Comparison of ENCODE assay signal across 1 cellular context in genomic region chr9:136629879-136630661, GRCh38.
A peak's percentile ranks its signal among the peaks of the same experiment; 100 is the strongest.
TF ChIP-seq lines count a peak whose summit lies in the region.

No MANE protein-coding gene starts in this region.

TF ChIP-seq in HepG2, 621 proteins besides CTCF, POLR2A, EP300 and RAD21 (continued from another document and continues in another):
- TF ChIP-seq ZNF550 (CRISPR knock-in tag; IDR thresholded peaks at IDR 0.05; ENCODE audit: borderline replicate concordance), result no peak
- no peak for TF ChIP-seq MYC (CRISPR knock-in tag; IDR thresholded peaks at IDR 0.05; ENCODE audit: borderline replicate concordance)
- TF ChIP-seq ZBTB4 (CRISPR knock-in tag; IDR thresholded peaks at IDR 0.05; ENCODE audit: borderline replicate concordance), result no peak
- no peak for TF ChIP-seq HMG20A (CRISPR knock-in tag; IDR thresholded peaks at IDR 0.05; ENCODE audit: borderline replicate concordance)
- TF ChIP-seq TAF1 (CRISPR knock-in tag; IDR thresholded peaks at IDR 0.05), result no peak
- no peak for TF ChIP-seq MED13 (CRISPR knock-in tag; IDR thresholded peaks at IDR 0.05)
- no peak for TF ChIP-seq ETV6 (CRISPR knock-in tag; conservative IDR thresholded peaks at IDR 0.05)
- no peak for TF ChIP-seq TERF1 (CRISPR knock-in tag; IDR thresholded peaks at IDR 0.05)
- no peak for TF ChIP-seq HNF1A (IDR thresholded peaks at IDR 0.05; ENCODE audit: low read depth)
- 0 out of 2 replicates have a peak, but pooled peaks have one; percentile 26 for TF ChIP-seq HNF1A (CRISPR knock-in tag; IDR thresholded peaks at IDR 0.05; ENCODE audit: borderline replicate concordance)
- no peak for TF ChIP-seq REST (IDR thresholded peaks at IDR 0.05; ENCODE audit: borderline replicate concordance in 1 of 2, low read depth in 1 of 2, low read length in 2 of 2)
- TF ChIP-seq TFAP4 (IDR thresholded peaks at IDR 0.05; ENCODE audit: borderline replicate concordance, low read depth), result no peak
- TF ChIP-seq ZSCAN25 (CRISPR knock-in tag; IDR thresholded peaks at IDR 0.05), result peak; percentile 79
- TF ChIP-seq BCL6 (CRISPR knock-in tag; IDR thresholded peaks at IDR 0.05), result no peak
- TF ChIP-seq ZNF687 (CRISPR knock-in tag; IDR thresholded peaks at IDR 0.05), result peak; percentile 20; the same call in 1 of the 2 replicates
- no peak for TF ChIP-seq ELF4 (CRISPR knock-in tag; IDR thresholded peaks at IDR 0.05; ENCODE audit: borderline replicate concordance)
- no peak for TF ChIP-seq SP5 (CRISPR knock-in tag; IDR thresholded peaks at IDR 0.05; ENCODE audit: borderline replicate concordance, low read depth)
- TF ChIP-seq ZNF891 (CRISPR knock-in tag; IDR thresholded peaks at IDR 0.05), result 0 out of 2 replicates have a peak, but pooled peaks have one; percentile 27
- TF ChIP-seq ZBTB3 (CRISPR knock-in tag; IDR thresholded peaks at IDR 0.05; ENCODE audit: borderline replicate concordance, low read depth), result no peak
- no peak for TF ChIP-seq RAD51 (IDR thresholded peaks at IDR 0.05; ENCODE audit: borderline replicate concordance)
- peak in 1 of 2 experiments; percentile 45; a peak in 1 of 4 replicates for TF ChIP-seq HMGXB4 (CRISPR knock-in tag; IDR thresholded peaks at IDR 0.05; ENCODE audit: borderline replicate concordance in 1 of 2, low read depth in 1 of 2)
- TF ChIP-seq KDM4B (CRISPR knock-in tag; IDR thresholded peaks at IDR 0.05), result no peak
- no peak for TF ChIP-seq KLF15 (CRISPR knock-in tag; IDR thresholded peaks at IDR 0.05; ENCODE audit: borderline replicate concordance)
- no peak for TF ChIP-seq ZNF747 (CRISPR knock-in tag; IDR thresholded peaks at IDR 0.05; ENCODE audit: borderline replicate concordance)
- no peak for TF ChIP-seq ZNF24 (IDR thresholded peaks at IDR 0.05)
- TF ChIP-seq FOXP4 (CRISPR knock-in tag; IDR thresholded peaks at IDR 0.05), result no peak
- no peak for TF ChIP-seq HOMEZ (CRISPR knock-in tag; IDR thresholded peaks at IDR 0.05; ENCODE audit: low read depth)
- peak; percentile 88 for TF ChIP-seq STAG1 (CRISPR knock-in tag; IDR thresholded peaks at IDR 0.05)
- TF ChIP-seq ZNF772 (CRISPR knock-in tag; IDR thresholded peaks at IDR 0.05), result no peak
- no peak for TF ChIP-seq NR2C2 (CRISPR knock-in tag; IDR thresholded peaks at IDR 0.05; ENCODE audit: borderline replicate concordance)
- no peak for TF ChIP-seq CHCHD3 (CRISPR knock-in tag; IDR thresholded peaks at IDR 0.05)
- no peak for TF ChIP-seq TBX3 (IDR thresholded peaks at IDR 0.05; ENCODE audit: borderline replicate concordance)
- no peak for TF ChIP-seq EEA1 (CRISPR knock-in tag; IDR thresholded peaks at IDR 0.05; ENCODE audit: borderline replicate concordance)
- no peak for TF ChIP-seq PAWR (CRISPR knock-in tag; IDR thresholded peaks at IDR 0.05; ENCODE audit: borderline replicate concordance)
- TF ChIP-seq ZNF501 (CRISPR knock-in tag; IDR thresholded peaks at IDR 0.05), result no peak
